Comparison of ENCODE assay signal across 25 cellular contexts in genomic region chr10:56522166-56522565, GRCh38.
"Had no signal": no experiment of that assay in that cellular context is flagged by ENCODE, and none has a peak within 500 bp of the region (broad histone marks: within the 10 kb centered on the region; RNA-seq: fewer than 3 reads in every experiment).

No MANE protein-coding gene starts in this region.

- FAIRE-seq: endometrium had no signal

- ATAC-seq: effector memory CD8-positive, alpha-beta T cell; esophagus mucosa; gastrocnemius medialis; heart left ventricle; left cardiac atrium; left lung; left ventricle myocardium superior; lower lobe of right lung; mucosa of descending colon had no signal

- DNase-seq: colonic mucosa; cortex of kidney; effector CD8-positive, alpha-beta T cell; effector memory CD8-positive, alpha-beta T cell; endodermal cell; erythroblast; esophagus squamous epithelium; foreskin fibroblast; foreskin melanocyte; gastrocnemius medialis; heart left ventricle; hypothalamus; immature natural killer cell; islet precursor cell; kidney; kidney glomerular epithelial cell; left cardiac atrium; left lung; left ventricle myocardium superior; lower lobe of right lung; mesenchymal stem cell; mucosa of descending colon; naive B cell had no signal
